9 cellular contexts compared by ENCODE assay signal in genomic region chr14:100586153-100586519, GRCh38. TPM values are rescaled to one million over a fixed set of nuclear protein-coding genes. Genes with fewer than 3 reads are reported as not detected.
DNase-seq lines count a peak whose midpoint lies in the region; ATAC-seq, FAIRE-seq and TF ChIP-seq lines count a peak whose summit lies in the region.
"Had no signal": no experiment of that assay in that cellular context is flagged by ENCODE, and none has a peak within 500 bp of the region (broad histone marks: within the 10 kb centered on the region; RNA-seq: fewer than 3 reads in every experiment).

No MANE protein-coding gene starts in this region.

- H3K9me3 ChIP-seq in BLaER1 (no peaks in the 10 kb centered on the region), NT2/D1 (ENCODE audit: insufficient read depth, low read length) (no peaks in the 10 kb centered on the region), H1 (ENCODE audit: insufficient read depth in 2 of 2, low read depth in 1 of 2, low read length in 1 of 2) (no peaks in the 10 kb centered on the region), MM.1S (replicated peaks; ENCODE audit: insufficient read depth, low read length) (no peaks in the 10 kb centered on the region)

- no peaks in the 10 kb centered on the region for H3K79me1 ChIP-seq in H1 (ENCODE audit: low read depth, low read length)

- peaks cover 57% of the 10 kb centered on the region for H3K27me3 Mint-ChIP-seq in nephron progenitor cell (ENCODE audit: low read depth, poor library complexity)

- H3K23ac ChIP-seq in H1 (ENCODE audit: insufficient read length) = no peak overlapping the region

- H4K8ac ChIP-seq in H1 (ENCODE audit: extremely low read depth, insufficient read depth, low read length) = peak overlapping the region; percentile 86

- no peak overlapping the region for H3K27ac Mint-ChIP-seq in nephron progenitor cell

- no peaks in the 10 kb centered on the region for H3F3A ChIP-seq in MM.1S (ENCODE audit: insufficient read depth, low read length)

- H3K9me2 ChIP-seq in MM.1S (replicated peaks; ENCODE audit: insufficient read depth, low read length) = no peaks in the 10 kb centered on the region

- H2BK15ac ChIP-seq in H1 (ENCODE audit: low read length) = no peak overlapping the region

- H3K9me3 Mint-ChIP-seq in nephron progenitor cell = no peaks in the 10 kb centered on the region

- no peak overlapping the region for H2BK120ac ChIP-seq in H1 (replicated peaks; ENCODE audit: low read depth, low read length)

- H3K4me1 Mint-ChIP-seq in nephron progenitor cell = peaks cover 9% of the 10 kb centered on the region

- H3K4ac ChIP-seq in H1 (replicated peaks; ENCODE audit: insufficient read length, low read depth, low read length) = no peak overlapping the region

- no peak overlapping the region for H4K91ac ChIP-seq in H1 (replicated peaks; ENCODE audit: insufficient read length, low read length)

- POLR2A ChIA-PET in H1 (lab: Charles Lee; ENCODE audit: partially characterized antibody) = no interaction called here

- CTCF ChIA-PET in H1 (lab: Charles Lee; ENCODE audit: partially characterized antibody) = interaction anchor here (1.1 kb wide), 1 partner anchor 16 kb away, joined by 3 read pairs; no protein-coding TSS in a partner anchor

- H3K79me2 ChIP-seq in H1 (ENCODE audit: control insufficient read depth in 1 of 2, insufficient read depth in 2 of 2, low read length in 2 of 2) (no peaks in the 10 kb centered on the region), MM.1S (ENCODE audit: low read length) (no peaks in the 10 kb centered on the region)

- TF ChIP-seq CTCF in H1 (IDR thresholded peaks at IDR 0.05; ENCODE audit: control extremely low read depth in 1 of 3, insufficient read depth in 1 of 3, low read depth in 1 of 3, low read length in 3 of 3) (no peak), nephron progenitor cell (IDR thresholded peaks at IDR 0.05) (no peak), MM.1S (IDR thresholded peaks at IDR 0.05; ENCODE audit: low read length) (no peak)

- H2BK5ac ChIP-seq in H1 (ENCODE audit: low read depth, low read length) = no peak overlapping the region

- no peak for TF ChIP-seq RAD21 in H1 (IDR thresholded peaks at IDR 0.05 in 1 of 2, conservative IDR thresholded peaks at IDR 0.05 in 1 of 2; ENCODE audit: low read depth in 2 of 2, low read length in 2 of 2)

- no peak for DNase-seq in NT2/D1 (ENCODE audit: low read depth, low spot score)
- no peak for DNase-seq in H1 (ENCODE audit: low read depth in 1 of 2, low spot score in 2 of 2)
- no peak for DNase-seq in nephron progenitor cell
- DNase-seq in NCI-H226 = no peak
- DNase-seq in NCI-H526 treated with DMSO at 0.1 percent for 48 hours (lab: John Stamatoyannopoulos, UW) = no peak
- no peak for DNase-seq in MM.1S
- DNase-seq: stimulated activated naive CD4-positive, alpha-beta T cell had no signal

- WGBS in H1 (ENCODE audit: extremely low coverage in 1 of 2, insufficient coverage in 1 of 2, insufficient read length in 1 of 2, insufficient replicate concordance in 2 of 2, low coverage in 1 of 2, low lambda C conversion rate in 2 of 2, missing lambda C conversion rate in 1 of 2), 2 experiments = 45% methylated on average over 15 of the region's 16 CpGs; no CpG with 5 or more reads in 1 of the 2 experiments

- H2BK20ac ChIP-seq in H1 (ENCODE audit: low read length) = no peak overlapping the region

- TF ChIP-seq EP300 in H1 (IDR thresholded peaks at IDR 0.05; ENCODE audit: borderline replicate concordance in 1 of 2, low read depth in 2 of 2, low read length in 2 of 2) = no peak

- H3K4me2 ChIP-seq in BLaER1 = peak overlapping the region; percentile 100
- H3K4me2 ChIP-seq in H1 (ENCODE audit: insufficient read depth in 1 of 2, low read depth in 2 of 2, low read length in 2 of 2) = peak overlapping the region; percentile 76 to 77
- no peak overlapping the region for H3K4me2 ChIP-seq in MM.1S (ENCODE audit: low read depth, low read length)

- peaks cover 41% of the 10 kb centered on the region for H3K4me1 ChIP-seq in BLaER1
- H3K4me1 ChIP-seq in NT2/D1 (ENCODE audit: insufficient read depth, insufficient read length) = peaks cover 9% of the 10 kb centered on the region
- H3K4me1 ChIP-seq in H1 (replicated peaks in 1 of 4; ENCODE audit: control insufficient read depth in 3 of 4, insufficient read depth in 4 of 4, low read length in 3 of 4) = peaks cover 0 to 15% (median 3%) of the 10 kb centered on the region in 4 experiments; a peak in 3 of 7 replicates
- H3K4me1 ChIP-seq in MM.1S (ENCODE audit: low read length) = no peaks in the 10 kb centered on the region

- peak overlapping the region; percentile 71 for H3K4me3 Mint-ChIP-seq in nephron progenitor cell

- no peak for ATAC-seq in HG03159 (IDR thresholded peaks at IDR 0.05; ENCODE audit: unreplicated experiment)

- FAIRE-seq in H1 (lab: Jason Lieb, UNC) = no peak

- H4K5ac ChIP-seq in H1 (ENCODE audit: insufficient read length, low read depth, low read length) = no peak overlapping the region

- no peak overlapping the region for H3K56ac ChIP-seq in H1 (replicated peaks; ENCODE audit: insufficient read length, low read depth, low read length)

- no peaks in the 10 kb centered on the region for H3K36me3 Mint-ChIP-seq in nephron progenitor cell (ENCODE audit: low read depth)

- peak overlapping the region; percentile 83; the same call in 1 of the 2 replicates for H3K18ac ChIP-seq in H1 (ENCODE audit: extremely low read depth, low read length)

- H3K9ac ChIP-seq in BLaER1 = no peak overlapping the region; the same call in 1 of the 2 replicates
- H3K9ac ChIP-seq in NT2/D1 (ENCODE audit: insufficient read length, low read depth) = peak overlapping the region; percentile 71
- no peak overlapping the region for H3K9ac ChIP-seq in H1 (replicated peaks in 1 of 4; ENCODE audit: extremely low read depth in 1 of 4, low read depth in 3 of 4, low read length in 3 of 4)
- no peak overlapping the region for H3K9ac ChIP-seq in MM.1S (ENCODE audit: low read length)

- no peak overlapping the region for H2AK5ac ChIP-seq in H1 (ENCODE audit: low read depth, low read length)

- H3K4me3 ChIP-seq in BLaER1 (peak overlapping the region; percentile 71), NT2/D1 (ENCODE audit: insufficient read length, low read depth) (peak overlapping the region; percentile 47), H1 (ENCODE audit: extremely low read depth in 1 of 4, insufficient read depth in 2 of 4, low read depth in 3 of 4, low read length in 4 of 4) (peak overlapping the region; percentile 28 to 70 (median 34); a peak in 5 of 8 replicates), MM.1S (ENCODE audit: low read length) (no peak overlapping the region)

- H2AFZ ChIP-seq in H1 (ENCODE audit: low read length) (0 out of 2 replicates have a peak overlapping the region, but pooled peaks have one; percentile 70), MM.1S (ENCODE audit: low read length) (no peak overlapping the region)

- H3K27ac ChIP-seq in BLaER1 = no peak overlapping the region; the same call in 1 of the 2 replicates
- H3K27ac ChIP-seq in H1 (ENCODE audit: low read depth, low read length) = no peak overlapping the region
- H3K27ac ChIP-seq in MM.1S (ENCODE audit: low read length) = no peak overlapping the region

- peaks cover 13% of the 10 kb centered on the region; the same call in 1 of the 2 replicates for H4K20me1 ChIP-seq in BLaER1
- H4K20me1 ChIP-seq in H1 (replicated peaks in 1 of 2; ENCODE audit: control insufficient read depth in 1 of 2, insufficient read depth in 2 of 2, low read length in 2 of 2) = peaks cover 0 to 1% of the 10 kb centered on the region in 2 experiments
- H4K20me1 ChIP-seq in MM.1S (ENCODE audit: insufficient read depth, low read length) = no peaks in the 10 kb centered on the region

- peaks cover 20% of the 10 kb centered on the region for H3K27me3 ChIP-seq in BLaER1
- peaks cover 54% of the 10 kb centered on the region for H3K27me3 ChIP-seq in NT2/D1 (ENCODE audit: insufficient read depth, insufficient read length)
- H3K27me3 ChIP-seq in H1 (replicated peaks in 1 of 4; ENCODE audit: control insufficient read depth in 3 of 4, extremely low read depth in 1 of 4, insufficient read depth in 3 of 4, low read length in 3 of 4) = peaks cover 20 to 37% (median 33%) of the 10 kb centered on the region in 4 experiments
- peaks cover 20% of the 10 kb centered on the region for H3K27me3 ChIP-seq in MM.1S (replicated peaks; ENCODE audit: insufficient read depth, low read length)

- no peaks in the 10 kb centered on the region for H3K36me3 ChIP-seq in BLaER1
- H3K36me3 ChIP-seq in NT2/D1 (ENCODE audit: insufficient read depth, insufficient read length, low read length) = no peaks in the 10 kb centered on the region
- no peaks in the 10 kb centered on the region for H3K36me3 ChIP-seq in H1 (ENCODE audit: control insufficient read depth in 2 of 4, insufficient read depth in 4 of 4, low read length in 3 of 4)
- no peaks in the 10 kb centered on the region for H3K36me3 ChIP-seq in MM.1S (replicated peaks; ENCODE audit: insufficient read depth, low read length)

- H3K23me2 ChIP-seq in H1 (ENCODE audit: low read depth, low read length) = peaks cover 12% of the 10 kb centered on the region; the same call in 1 of the 2 replicates

- TF ChIP-seq POLR2A in H1 (IDR thresholded peaks at IDR 0.05; ENCODE audit: control extremely low read depth in 1 of 2, low read depth in 2 of 2, low read length in 2 of 2) = no peak

- H2BK12ac ChIP-seq in H1 (ENCODE audit: low read depth, low read length) = peak overlapping the region; percentile 19; the same call in 1 of the 2 replicates

- H3K14ac ChIP-seq in H1 (ENCODE audit: insufficient read length) = no peak overlapping the region

TF ChIP-seq in H1, 55 proteins besides CTCF, POLR2A, EP300 and RAD21 (continues in another document):
- TF ChIP-seq HDAC6 (IDR thresholded peaks at IDR 0.05; ENCODE audit: low read depth, low read length) (no peak), PHF8 (conservative IDR thresholded peaks at IDR 0.05; ENCODE audit: low read depth, low read length) (no peak), EGR1 (IDR thresholded peaks at IDR 0.05; ENCODE audit: borderline replicate concordance, low read depth, low read length) (no peak), CREB1 (IDR thresholded peaks at IDR 0.05) (no peak), JUND (IDR thresholded peaks at IDR 0.05; ENCODE audit: low read length) (no peak), BCL11A (IDR thresholded peaks at IDR 0.05; ENCODE audit: low read depth in 2 of 2, low read length in 2 of 2) (no peak), TBP (IDR thresholded peaks at IDR 0.05; ENCODE audit: low read depth, low read length) (no peak), CEBPB (IDR thresholded peaks at IDR 0.05; ENCODE audit: low read depth, low read length) (no peak), BACH1 (IDR thresholded peaks at IDR 0.05; ENCODE audit: low read length) (no peak)

RNA-seq across cellular contexts. Expression of gene BEGAIN, which starts 1.1 kb away (rescaled TPM):
- 2.1 and 3.0 TPM in 2 replicates for total RNA-seq in H1 (2021; fragmentation: NEBNext Ultra II Directional; extraction: Animal tissue kit (Norgen Biotek cat#: 25700))
- polyA plus RNA-seq in H1 (2011; rRNA removed) = 2.9 and 3.7 TPM in 2 replicates
- 2.7 TPM for polyA plus RNA-seq in H1 (2011; cell fraction: cytosol; rRNA removed)
- 5.0 TPM for polyA plus RNA-seq in H1 (2011; cell fraction: nucleus; rRNA removed)
- 2.0 to 3.5 TPM (median 2.7 TPM) in 4 replicates for polyA plus RNA-seq in H1 (2012, experiment 1 of 2)
- polyA plus RNA-seq in H1 (2012, experiment 2 of 2) = 1.5 TPM
- polyA plus RNA-seq in H1 (2013, experiment 1 of 2) = 1.6 TPM
- 1.8 TPM for polyA plus RNA-seq in H1 (2013, experiment 2 of 2)
- 1.0 and 1.7 TPM in 2 replicates for polyA minus RNA-seq in H1 (2011; rRNA and poly(A)+ RNA removed)
- polyA minus RNA-seq in H1 (2011; cell fraction: cytosol; rRNA and poly(A)+ RNA removed) = 1.4 TPM
- 1.9 TPM for polyA minus RNA-seq in H1 (2011; cell fraction: nucleus; rRNA and poly(A)+ RNA removed)
